17 cellular contexts compared by ENCODE assay signal in the genomic region with DNA sequence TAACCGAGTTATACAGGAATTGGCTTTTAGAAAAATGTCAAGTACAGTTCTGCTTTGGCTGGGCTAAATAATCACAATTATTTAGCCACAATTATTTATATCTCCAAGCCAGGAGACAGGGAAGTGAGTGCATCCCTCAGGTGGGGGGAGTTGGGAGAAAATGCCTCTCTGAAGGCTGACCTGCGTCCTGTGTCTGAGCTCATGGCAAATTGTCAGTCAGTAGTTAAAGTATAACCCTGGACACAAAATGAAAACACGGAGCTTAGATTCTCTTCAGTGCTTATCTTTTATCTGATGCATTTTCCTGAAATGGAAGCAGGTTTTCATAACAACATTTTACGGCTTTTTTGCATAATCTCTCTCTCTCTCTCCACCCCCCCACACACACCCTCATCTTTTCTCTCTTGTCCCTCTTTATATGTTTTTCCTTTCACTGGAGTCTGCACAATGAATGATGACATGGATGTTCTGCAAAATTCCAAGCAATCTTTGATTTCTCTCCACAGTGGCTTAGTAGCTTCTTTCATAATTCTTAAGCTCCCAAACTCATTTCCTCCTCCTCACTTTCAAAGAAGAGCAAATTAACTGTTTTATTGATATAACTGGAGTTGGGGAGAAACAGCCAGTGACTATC.
DNase-seq lines count a peak whose midpoint lies in the region; ATAC-seq, FAIRE-seq and TF ChIP-seq lines count a peak whose summit lies in the region.
"Had no signal": no experiment of that assay in that cellular context is flagged by ENCODE, and none has a peak within 500 bp of the region (broad histone marks: within the 10 kb centered on the region; RNA-seq: fewer than 3 reads in every experiment).

No MANE protein-coding gene starts in this region.

- H3K14ac ChIP-seq in neuronal stem cell (ENCODE audit: low read length), result no peak overlapping the region
- no peak overlapping the region for H3K14ac ChIP-seq in H9 (ENCODE audit: insufficient read depth, low read length)

- DNase-seq in left lobe of liver (ENCODE audit: low spot score) (no peak), neuronal stem cell (ENCODE audit: low spot score) (no peak), H9 (no peak)
- DNase-seq in stimulated activated naive CD4-positive, alpha-beta T cell treated with Interleukin-2 at 50 U/mL for 16 hours (lab: John Stamatoyannopoulos, UW), result no peak
- DNase-seq: Caco-2; CD4-positive, alpha-beta T cell; DMS53; NCI-H1092 treated with DMSO at 0.1 percent for 48 hours; NCI-H1694; NCI-H2081 treated with DMSO at 0.1 percent for 48 hours; Right ventricle myocardium superior had no signal

- H3K27ac ChIP-seq in neuronal stem cell (replicated peaks; ENCODE audit: low read length), result no peak overlapping the region
- no peak overlapping the region for H3K27ac ChIP-seq in H9 (ENCODE audit: insufficient read length, low read depth, low read length)
- H3K27ac ChIP-seq: A549 had no signal

- H3K79me1 ChIP-seq in neuronal stem cell (ENCODE audit: low read depth, low read length) (no peaks in the 10 kb centered on the region), H9 (ENCODE audit: insufficient read depth, low read depth, low read length, poor library complexity, severe bottlenecking) (no peaks in the 10 kb centered on the region)

- H3K4me1 ChIP-seq in neuronal stem cell (ENCODE audit: control insufficient read depth in 2 of 2, insufficient read depth in 1 of 2, low read depth in 1 of 2, low read length in 2 of 2) (peaks cover 0 to 3% of the 10 kb centered on the region in 2 donors), H9 (ENCODE audit: insufficient read depth, low read length) (no peaks in the 10 kb centered on the region; the same call in 1 of the 2 replicates)
- H3K4me1 ChIP-seq: A549, Caco-2 had no signal

- H3K4ac ChIP-seq in neuronal stem cell (ENCODE audit: low read length) (no peak overlapping the region), H9 (ENCODE audit: low read depth, low read length) (no peak overlapping the region)

- H3K18ac ChIP-seq in neuronal stem cell (ENCODE audit: low read length) (no peak overlapping the region), H9 (ENCODE audit: insufficient read length, low read depth, low read length) (no peak overlapping the region)

- peak; percentile 70 for FAIRE-seq in endometrium (lab: Jason Lieb, UNC)
- FAIRE-seq: A549, RCC 7860 had no signal

- no peaks in the 10 kb centered on the region for H3K27me3 Mint-ChIP-seq in H9 (ENCODE audit: low read depth)
- H3K27me3 Mint-ChIP-seq: CD4-positive, alpha-beta T cell had no signal

- H3K23me2 ChIP-seq in H9 (ENCODE audit: insufficient read length, low read depth, low read length, poor library complexity, severe bottlenecking), result no peaks in the 10 kb centered on the region

- no peak overlapping the region for H3K4me3 ChIP-seq in neuronal stem cell (ENCODE audit: low read length in 2 of 2)
- H3K4me3 ChIP-seq: A549, HAP-1 had no signal

- TF ChIP-seq CTCF in H9 (conservative IDR thresholded peaks at IDR 0.05), result no peak

- H2AFZ ChIP-seq in neuronal stem cell (ENCODE audit: low read length) (peak overlapping the region; percentile 46), H9 (ENCODE audit: low read length) (no peak overlapping the region)

- H3K4me3 Mint-ChIP-seq in H9, result no peak overlapping the region
- H3K4me3 Mint-ChIP-seq: CD4-positive, alpha-beta T cell had no signal

- no peak overlapping the region for H2BK12ac ChIP-seq in neuronal stem cell (ENCODE audit: low read length)
- no peak overlapping the region for H2BK12ac ChIP-seq in H9 (ENCODE audit: insufficient read length, low read depth, low read length)

- no peak overlapping the region for H2BK5ac ChIP-seq in neuronal stem cell (ENCODE audit: low read length)
- H2BK5ac ChIP-seq in H9 (ENCODE audit: insufficient read length, low read length), result no peak overlapping the region

- ATAC-seq in GM19438 (IDR thresholded peaks at IDR 0.05; ENCODE audit: low read depth, unreplicated experiment) (peak; percentile 65), left lobe of liver (peak; percentile 83), GM21528 (IDR thresholded peaks at IDR 0.05; ENCODE audit: low FRiP score, unreplicated experiment) (no peak)
- ATAC-seq: A549 had no signal

- no peaks in the 10 kb centered on the region for H4K20me1 ChIP-seq in H9 (ENCODE audit: control insufficient read depth, insufficient read depth, insufficient read length)

- H2BK15ac ChIP-seq in neuronal stem cell (ENCODE audit: low read length) (no peak overlapping the region), H9 (ENCODE audit: low read depth, low read length) (no peak overlapping the region)

- H3K9ac ChIP-seq in neuronal stem cell (ENCODE audit: low read depth, low read length, poor library complexity), result no peak overlapping the region
- no peak overlapping the region for H3K9ac ChIP-seq in H9 (ENCODE audit: extremely low read depth, insufficient read length, low read length)

- no peaks in the 10 kb centered on the region for H3K27me3 ChIP-seq in neuronal stem cell (ENCODE audit: control insufficient read depth in 3 of 3, insufficient read depth in 3 of 3, low read depth in 1 of 3, low read length in 3 of 3)
- no peaks in the 10 kb centered on the region for H3K27me3 ChIP-seq in H9 (ENCODE audit: insufficient read depth, low read length)

- H3T11ph ChIP-seq in H9 (ENCODE audit: low read length), result no peak overlapping the region

- H2BK120ac ChIP-seq in neuronal stem cell (ENCODE audit: low read depth, low read length) (no peak overlapping the region), H9 (ENCODE audit: low read depth, low read length, poor library complexity, severe bottlenecking) (no peak overlapping the region)

- H3K36me3 ChIP-seq in neuronal stem cell (replicated peaks in 1 of 2; ENCODE audit: control insufficient read depth in 2 of 2, insufficient read depth in 2 of 2, low read length in 2 of 2), result no peaks in the 10 kb centered on the region
- H3K36me3 ChIP-seq: HAP-1 had no signal

- H4K91ac ChIP-seq in neuronal stem cell (ENCODE audit: low read depth, low read length, poor library complexity) (no peak overlapping the region), H9 (ENCODE audit: insufficient read length, low read depth, low read length) (no peak overlapping the region)

- no peaks in the 10 kb centered on the region for H3K79me2 ChIP-seq in H9 (ENCODE audit: insufficient read depth, low read length)

- WGBS in neuronal stem cell (ENCODE audit: extremely low coverage in 2 of 2, insufficient read length in 2 of 2, insufficient replicate concordance in 1 of 2), 2 donors, result no CpG with 5 or more reads among the region's 4 CpGs
- no CpG with 5 or more reads among the region's 4 CpGs for WGBS in H9 (ENCODE audit: extremely low coverage, insufficient read length, low lambda C conversion rate)

- H4K8ac ChIP-seq in neuronal stem cell (ENCODE audit: low read depth, low read length) (no peak overlapping the region), H9 (replicated peaks; ENCODE audit: insufficient read length, low read depth, low read length) (no peak overlapping the region)

- H2AK5ac ChIP-seq in neuronal stem cell (ENCODE audit: low read depth, low read length), result no peak overlapping the region
- no peak overlapping the region for H2AK5ac ChIP-seq in H9 (ENCODE audit: insufficient read length, low read length)

- H2BK20ac ChIP-seq in H9 (ENCODE audit: low read depth, low read length, poor library complexity, severe bottlenecking), result no peak overlapping the region

- no peak overlapping the region for H3K23ac ChIP-seq in neuronal stem cell (ENCODE audit: low read depth, low read length, poor library complexity)
- no peak overlapping the region for H3K23ac ChIP-seq in H9 (ENCODE audit: insufficient read length, low read depth, low read length)

- H3K4me2 ChIP-seq in neuronal stem cell (ENCODE audit: insufficient read depth, low read length, poor library complexity, severe bottlenecking) (no peak overlapping the region), H9 (ENCODE audit: insufficient read depth, insufficient read length, low read length) (no peak overlapping the region)
- H3K4me2 ChIP-seq: A549 had no signal

- H3K27ac Mint-ChIP-seq in H9, result no peak overlapping the region; a peak in 1 of 7 replicates
- H3K27ac Mint-ChIP-seq: CD4-positive, alpha-beta T cell had no signal

- peaks cover 0 to 6% of the 10 kb centered on the region in 2 experiments; a peak in 1 of 4 replicates for H3K4me1 Mint-ChIP-seq in H9

- no peaks in the 10 kb centered on the region for H3K9me3 Mint-ChIP-seq in H9
- H3K9me3 Mint-ChIP-seq: CD4-positive, alpha-beta T cell had no signal

- peaks cover 0 to 4% of the 10 kb centered on the region in 2 donors for H3K9me3 ChIP-seq in neuronal stem cell (replicated peaks in 1 of 2; ENCODE audit: control insufficient read depth in 2 of 2, insufficient read depth in 1 of 2, low read depth in 1 of 2, low read length in 2 of 2)
- no peaks in the 10 kb centered on the region for H3K9me3 ChIP-seq in H9 (ENCODE audit: control insufficient read depth, low read depth, low read length)
- H3K9me3 ChIP-seq: A549, Caco-2, HAP-1 had no signal

- no peak overlapping the region for H4K5ac ChIP-seq in H9 (ENCODE audit: insufficient read length, low read depth, low read length)

- H3K36me3 Mint-ChIP-seq in H9 (ENCODE audit: insufficient read depth in 1 of 3, low read depth in 3 of 3), result no peaks in the 10 kb centered on the region

- no peak overlapping the region for H3K56ac ChIP-seq in H9 (ENCODE audit: insufficient read length, low read depth, low read length)
